In genomic region chr5:29099585-29099984, GRCh38 we compare ENCODE assay signal across 26 cellular contexts.
"Had no signal": no experiment of that assay in that cellular context is flagged by ENCODE, and none has a peak within 500 bp of the region (broad histone marks: within the 10 kb centered on the region; RNA-seq: fewer than 3 reads in every experiment).

No MANE protein-coding gene starts in this region.

- DNase-seq: Kasumi-1; MM.1S; NCI-H1092 treated with DMSO at 0.1 percent for 48 hours; NCI-H1436; NCI-H187; NCI-H2029; NCI-H2081 treated with DMSO at 0.1 percent for 48 hours; NCI-H2171; NCI-H226; NCI-H446; NCI-H510A; NCI-H524 treated with DMSO at 0.1 percent for 48 hours; NCI-H774; NK-92 treated with Interleukin-12 subunit alpha and Interleukin-12 subunit beta, amount 100 ng/mL, for 24 hours; PC-3; SHP77; SK-N-SH; SW 1271; T-cell had no signal

- H3K4me3 ChIP-seq: K562 had no signal

- H3K4me2 ChIP-seq: KMS-11, SK-N-SH had no signal

- ATAC-seq: K562, Panc1, PC-3, T-cell had no signal

- H3K27ac ChIP-seq: HL-60, KMS-11, RWPE1 had no signal

- H3K27me3 Mint-ChIP-seq: IgD-negative memory B cell, T-cell had no signal

- H3K4me1 Mint-ChIP-seq: IgD-negative memory B cell, T-cell had no signal

- H3K27ac Mint-ChIP-seq: IgD-negative memory B cell; T-cell; T-helper 1 cell treated with Interleukin-12 subunit alpha and Interleukin-12 subunit beta and Interleukin-4 antibody, amounts not matched to agents 30 μg/mL and 1 μg/mL, for 36 hours had no signal

- H3K9ac ChIP-seq: KMS-11, SK-N-SH had no signal

- H3K4me3 Mint-ChIP-seq: IgD-negative memory B cell; T-cell; T-helper 1 cell treated with Interleukin-12 subunit alpha and Interleukin-12 subunit beta and Interleukin-4 antibody, amounts not matched to agents 30 μg/mL and 1 μg/mL, for 36 hours had no signal

- H3K9me3 ChIP-seq: SK-N-SH had no signal

- H3K36me3 Mint-ChIP-seq: IgD-negative memory B cell, T-cell had no signal
